In the genomic region with DNA sequence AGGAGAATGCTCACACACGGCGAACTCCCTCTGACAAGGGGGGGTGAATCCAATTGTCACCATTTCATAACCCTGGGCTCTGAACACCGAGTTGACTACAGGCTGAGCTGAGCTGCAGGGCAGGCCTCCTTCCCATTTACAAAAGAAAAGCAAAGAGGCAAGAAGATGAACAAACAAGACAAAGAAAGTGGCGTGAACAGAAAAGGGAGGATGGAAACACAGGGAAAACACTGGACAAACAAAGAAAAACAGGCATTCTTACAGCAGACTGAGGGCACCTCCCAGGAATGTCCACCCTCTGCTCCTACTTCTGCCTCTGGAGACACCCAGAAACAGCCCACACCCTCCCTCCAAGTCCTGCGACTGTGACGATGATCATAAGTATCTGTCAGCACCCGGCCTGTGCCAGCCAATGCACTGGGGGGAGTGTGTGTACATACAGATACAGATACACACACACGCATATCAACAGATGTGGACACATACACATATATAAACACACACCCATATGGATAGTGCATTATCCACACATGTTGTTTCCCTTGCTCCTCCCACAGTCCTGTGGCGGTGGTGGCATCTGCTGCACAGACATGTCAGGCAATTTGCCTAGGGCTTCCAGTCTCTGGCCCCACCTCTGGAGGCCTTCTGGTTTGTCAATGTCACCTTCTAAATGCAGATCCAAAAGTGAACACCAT, we compare ENCODE assay signal across 8 cellular contexts.
DNase-seq lines count a peak whose midpoint lies in the region; ATAC-seq, FAIRE-seq and TF ChIP-seq lines count a peak whose summit lies in the region.

No MANE protein-coding gene starts in this region.

- H3K27ac Mint-ChIP-seq in chondrocyte (ENCODE audit: unreplicated experiment) = no peak overlapping the region

- peaks cover 17% of the 10 kb centered on the region for H3K4me1 Mint-ChIP-seq in chondrocyte (ENCODE audit: low read depth)

- CTCF ChIA-PET in SK-N-SH (lab: Yijun Ruan, JAX) = interaction anchor here (0.9 to 2.4 kb wide), 4 partner anchors 11 to 138 kb away, joined by 3 to 7 read pairs (median 5); no protein-coding TSS in a partner anchor

- TF ChIP-seq CTCF in SK-N-SH (IDR thresholded peaks at IDR 0.05) (no peak), neutrophil (IDR thresholded peaks at IDR 0.05) (no peak), chondrocyte (IDR thresholded peaks at IDR 0.05) (no peak)

- H3K4me1 ChIP-seq in SK-N-SH (ENCODE audit: control insufficient read depth in 1 of 2, insufficient read depth in 2 of 2, low read depth in 1 of 2, low read length in 1 of 2) (peaks cover 0 to 32% of the 10 kb centered on the region in 2 experiments; a peak in 1 of 4 replicates), neutrophil (ENCODE audit: control insufficient read depth in 1 of 2, insufficient read depth in 1 of 2, low read depth in 1 of 2, low read length in 1 of 2) (peaks cover 98 to 99% of the 10 kb centered on the region in 2 experiments)

- POLR2A ChIA-PET in SK-N-SH (lab: Yijun Ruan, JAX) = no interaction called here

- FAIRE-seq in H54 (lab: Jason Lieb, UNC) = no peak

- no peaks in the 10 kb centered on the region for H3K9me3 Mint-ChIP-seq in chondrocyte (ENCODE audit: low read depth)

- no peak for TF ChIP-seq POLR2A in H54 (IDR thresholded peaks at IDR 0.05; ENCODE audit: low read depth, low read length)

- no peaks in the 10 kb centered on the region for H3K27me3 Mint-ChIP-seq in chondrocyte (ENCODE audit: low read depth)

- H3K36me3 Mint-ChIP-seq in chondrocyte (ENCODE audit: low read depth) = peaks cover 11% of the 10 kb centered on the region

- no peak overlapping the region for H2AFZ ChIP-seq in SK-N-SH (ENCODE audit: low read depth)

- H3F3A ChIP-seq in SK-N-SH (replicated peaks; ENCODE audit: insufficient read depth) = no peaks in the 10 kb centered on the region

- H3K27ac ChIP-seq in SK-N-SH (ENCODE audit: low read depth in 2 of 2, low read length in 1 of 2) (peak overlapping the region in 1 of 2 experiments; percentile 95; a peak in 2 of 4 replicates), neutrophil (peak overlapping the region; percentile 93)

- no peaks in the 10 kb centered on the region for H3K9me3 ChIP-seq in SK-N-SH
- H3K9me3 ChIP-seq in neutrophil = no peaks in the 10 kb centered on the region

- ATAC-seq in HG03139 (IDR thresholded peaks at IDR 0.05; ENCODE audit: unreplicated experiment) (no peak), HG02642 (IDR thresholded peaks at IDR 0.05; ENCODE audit: poor library complexity, unreplicated experiment) (no peak)

- no peak overlapping the region for H3K9ac ChIP-seq in SK-N-SH

- H3K27me3 ChIP-seq in SK-N-SH (ENCODE audit: insufficient read depth) = no peaks in the 10 kb centered on the region
- no peaks in the 10 kb centered on the region for H3K27me3 ChIP-seq in neutrophil

- WGBS in SK-N-SH (ENCODE audit: low lambda C conversion rate) = 77% methylated on average over 6 of the region's 9 CpGs

- no peaks in the 10 kb centered on the region for H4K20me1 ChIP-seq in SK-N-SH (ENCODE audit: insufficient read depth)

- no peak overlapping the region for H3K4me3 Mint-ChIP-seq in chondrocyte (ENCODE audit: unreplicated experiment)

- H3K4me2 ChIP-seq in SK-N-SH = no peak overlapping the region

- H3K79me2 ChIP-seq in SK-N-SH (ENCODE audit: insufficient read depth) = peaks cover 11% of the 10 kb centered on the region; the same call in 1 of the 2 replicates

- H3K9me2 ChIP-seq in SK-N-SH = no peaks in the 10 kb centered on the region

- no peak for TF ChIP-seq RAD21 in SK-N-SH (IDR thresholded peaks at IDR 0.05; ENCODE audit: low read length)

- TF ChIP-seq EP300 in SK-N-SH (IDR thresholded peaks at IDR 0.05; ENCODE audit: borderline replicate concordance in 1 of 2, low read depth in 1 of 2, low read length in 1 of 2) = peak in 1 of 2 experiments; percentile 45; a peak in 1 of 4 replicates

- DNase-seq in GM03348 (ENCODE audit: low spot score) = peak; percentile 75
- DNase-seq in SK-N-SH = peak; percentile 88
- DNase-seq in fibroblast of the conjunctiva (ENCODE audit: low read depth) = peak; percentile 23
- no peak for DNase-seq in H54 (ENCODE audit: insufficient read length, low spot score)
- DNase-seq in chondrocyte (ENCODE audit: low spot score) = no peak

- H3K36me3 ChIP-seq in SK-N-SH (replicated peaks in 1 of 2; ENCODE audit: control insufficient read depth in 1 of 2, insufficient read depth in 2 of 2, low read length in 1 of 2) = peaks cover 6 to 23% of the 10 kb centered on the region in 2 experiments
- H3K36me3 ChIP-seq in neutrophil = peaks cover 12% of the 10 kb centered on the region

- H3K4me3 ChIP-seq in SK-N-SH (ENCODE audit: low read depth in 2 of 2, low read length in 1 of 2) = no peak overlapping the region
- H3K4me3 ChIP-seq in neutrophil (ENCODE audit: low read depth in 1 of 2, low read length in 1 of 2) = peak overlapping the region; percentile 11 to 38

TF ChIP-seq in SK-N-SH, 30 proteins besides CTCF, POLR2A, EP300 and RAD21:
- TF ChIP-seq MEF2A (IDR thresholded peaks at IDR 0.05; ENCODE audit: borderline replicate concordance, low read depth) (no peak), RCOR1 (IDR thresholded peaks at IDR 0.05; ENCODE audit: low read length) (peak; percentile 88), TAF1 (IDR thresholded peaks at IDR 0.05; ENCODE audit: borderline replicate concordance, low read depth, low read length) (no peak), CHD2 (IDR thresholded peaks at IDR 0.05; ENCODE audit: low read length, partially characterized antibody) (peak; percentile 52), GATA2 (CRISPR knock-in tag; IDR thresholded peaks at IDR 0.05) (no peak), SMC3 (IDR thresholded peaks at IDR 0.05; ENCODE audit: low read depth, low read length) (no peak), RFX5 (IDR thresholded peaks at IDR 0.05; ENCODE audit: low read length) (no peak), YY1 (IDR thresholded peaks at IDR 0.05; ENCODE audit: low read depth) (no peak), JUND (IDR thresholded peaks at IDR 0.05) (no peak), NRF1 (IDR thresholded peaks at IDR 0.05; ENCODE audit: low read depth, low read length) (no peak), NFIC (IDR thresholded peaks at IDR 0.05; ENCODE audit: borderline replicate concordance) (no peak), EZH2phosphoT487 (IDR thresholded peaks at IDR 0.05; ENCODE audit: borderline replicate concordance, low read depth) (no peak), MXI1 (IDR thresholded peaks at IDR 0.05; ENCODE audit: low read depth, low read length) (no peak), FOXM1 (IDR thresholded peaks at IDR 0.05; ENCODE audit: low read depth) (no peak)
- TF ChIP-seq, protein P1, sequence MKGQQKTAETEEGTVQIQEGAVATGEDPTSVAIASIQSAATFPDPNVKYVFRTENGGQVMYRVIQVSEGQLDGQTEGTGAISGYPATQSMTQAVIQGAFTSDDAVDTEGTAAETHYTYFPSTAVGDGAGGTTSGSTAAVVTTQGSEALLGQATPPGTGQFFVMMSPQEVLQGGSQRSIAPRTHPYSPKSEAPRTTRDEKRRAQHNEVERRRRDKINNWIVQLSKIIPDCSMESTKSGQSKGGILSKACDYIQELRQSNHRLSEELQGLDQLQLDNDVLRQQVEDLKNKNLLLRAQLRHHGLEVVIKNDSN (IDR thresholded peaks at IDR 0.05; ENCODE audit: borderline replicate concordance, low read depth) = no peak

Comparison
In these comparisons a context has a peak if more than half of its experiments do, and no peak if none do; other contexts are left out.
1. DNase-seq: peak in GM03348 (single experiment), SK-N-SH (single experiment) and fibroblast of the conjunctiva (single experiment); none in H54 (single experiment) and chondrocyte (single experiment).
2. H3K4me3 ChIP-seq: peak in neutrophil (2 of 2); none in SK-N-SH (0 of 2).